Comparison of ENCODE assay signal across 14 cellular contexts in genomic region chr3:23831517-23832394, GRCh38. TPM values are rescaled to one million over a fixed set of nuclear protein-coding genes. Genes with fewer than 3 reads are reported as not detected.
DNase-seq lines count a peak whose midpoint lies in the region; ATAC-seq lines count a peak whose summit lies in the region.
"Had no signal": no experiment of that assay in that cellular context is flagged by ENCODE, and none has a peak within 500 bp of the region (broad histone marks: within the 10 kb centered on the region; RNA-seq: fewer than 3 reads in every experiment).

No MANE protein-coding gene starts in this region.

- CTCF ChIA-PET in T-cell (lab: Charles Lee), result no interaction called here

- POLR2A ChIA-PET in T-cell (lab: Charles Lee), result interaction anchor here (0.6 kb wide), 3 partner anchors 23 to 166 kb away, joined by 3 read pairs; no protein-coding TSS in a partner anchor

- peaks cover 47% of the 10 kb centered on the region for H3K4me1 Mint-ChIP-seq in activated T-cell treated with anti-CD3 and anti-CD28 coated beads, Interleukin-2, amount 50 U/mL, for 72 hours (ENCODE audit: low read depth)
- peaks cover 50% of the 10 kb centered on the region for H3K4me1 Mint-ChIP-seq in activated T-cell treated with anti-CD3 and anti-CD28 coated beads, Interleukin-2, amount 50 U/mL, for 4 hours (ENCODE audit: low read depth)
- H3K4me1 Mint-ChIP-seq in stimulated activated naive B cell treated with anti-CD40 and anti-IgM and Interleukin-4, amounts not matched to agents 10 μg/mL and 1 μg/mL and 100 μg/mL, for 72 hours, result peaks cover 36 to 71% of the 10 kb centered on the region in 2 donors
- H3K4me1 Mint-ChIP-seq in T-cell, result peaks cover 53 to 66% (median 63%) of the 10 kb centered on the region in 3 donors

- no peaks in the 10 kb centered on the region for H3K27me3 Mint-ChIP-seq in activated T-cell treated with anti-CD3 and anti-CD28 coated beads, Interleukin-2, amount 50 U/mL, for 72 hours (ENCODE audit: low read depth)
- no peaks in the 10 kb centered on the region for H3K27me3 Mint-ChIP-seq in activated T-cell treated with anti-CD3 and anti-CD28 coated beads, Interleukin-2, amount 50 U/mL, for 4 hours (ENCODE audit: low read depth)
- no peaks in the 10 kb centered on the region for H3K27me3 Mint-ChIP-seq in stimulated activated naive B cell treated with anti-CD40 and anti-IgM and Interleukin-4, amounts not matched to agents 10 μg/mL and 1 μg/mL and 100 μg/mL, for 72 hours
- no peaks in the 10 kb centered on the region for H3K27me3 Mint-ChIP-seq in T-cell

- peak overlapping the region; percentile 30 for H3K27ac Mint-ChIP-seq in activated T-cell treated with anti-CD3 and anti-CD28 coated beads, Interleukin-2, amount 50 U/mL, for 72 hours
- H3K27ac Mint-ChIP-seq in stimulated activated naive B cell treated with anti-CD40 and anti-IgM and Interleukin-4, amounts not matched to agents 10 μg/mL and 1 μg/mL and 100 μg/mL, for 72 hours, result peak overlapping the region; percentile 42
- H3K27ac Mint-ChIP-seq in T-cell, result no peak overlapping the region

- no peak overlapping the region for H3K4me3 Mint-ChIP-seq in activated T-cell treated with anti-CD3 and anti-CD28 coated beads, Interleukin-2, amount 50 U/mL, for 72 hours
- no peak overlapping the region for H3K4me3 Mint-ChIP-seq in activated T-cell treated with anti-CD3 and anti-CD28 coated beads, Interleukin-2, amount 50 U/mL, for 4 hours
- H3K4me3 Mint-ChIP-seq in stimulated activated naive B cell treated with anti-CD40 and anti-IgM and Interleukin-4, amounts not matched to agents 10 μg/mL and 1 μg/mL and 100 μg/mL, for 72 hours, result peak overlapping the region; percentile 22 to 25
- H3K4me3 Mint-ChIP-seq in T-cell, result no peak overlapping the region

- peaks cover 0 to 3% of the 10 kb centered on the region in 2 donors for H3K36me3 Mint-ChIP-seq in activated T-cell treated with anti-CD3 and anti-CD28 coated beads, Interleukin-2, amount 50 U/mL, for 72 hours (ENCODE audit: insufficient read depth in 2 of 2)
- H3K36me3 Mint-ChIP-seq in activated T-cell treated with anti-CD3 and anti-CD28 coated beads, Interleukin-2, amount 50 U/mL, for 4 hours (ENCODE audit: insufficient read depth), result peaks cover 3% of the 10 kb centered on the region
- H3K36me3 Mint-ChIP-seq in stimulated activated naive B cell treated with anti-CD40 and anti-IgM and Interleukin-4, amounts not matched to agents 10 μg/mL and 1 μg/mL and 100 μg/mL, for 72 hours, result peaks cover 1 to 8% of the 10 kb centered on the region in 2 donors
- H3K36me3 Mint-ChIP-seq in T-cell, result peaks cover 3% of the 10 kb centered on the region
- H3K36me3 Mint-ChIP-seq: activated naive CD4-positive, alpha-beta T cell treated with anti-CD3 and anti-CD28 coated beads, Interleukin-2, amount 50 U/mL, for 72 hours had no signal

- ATAC-seq in activated T-cell treated with anti-CD3 and anti-CD28 coated beads, Interleukin-2, amount 50 U/mL, for 72 hours (replicated peaks in 1 of 2), result no peak
- ATAC-seq in activated T-cell treated with anti-CD3 and anti-CD28 coated beads, Interleukin-2, amount 50 U/mL, for 4 hours, result no peak
- ATAC-seq in HG02759 (IDR thresholded peaks at IDR 0.05; ENCODE audit: unreplicated experiment) (peak; percentile 22), HG03469 (IDR thresholded peaks at IDR 0.05; ENCODE audit: unreplicated experiment) (peak; percentile 9), HG03108 (IDR thresholded peaks at IDR 0.05; ENCODE audit: unreplicated experiment) (no peak), T-cell (replicated peaks in 1 of 4) (no peak)
- peak in 1 of 2 donors; percentile 2 for ATAC-seq in stimulated activated naive B cell treated with anti-CD40 and anti-IgM and Interleukin-4, amounts not matched to agents 10 μg/mL and 1 μg/mL and 100 μg/mL, for 72 hours (replicated peaks)
- ATAC-seq: upper lobe of right lung had no signal

- H3K9me3 Mint-ChIP-seq in activated T-cell treated with anti-CD3 and anti-CD28 coated beads, Interleukin-2, amount 50 U/mL, for 72 hours, result no peaks in the 10 kb centered on the region
- H3K9me3 Mint-ChIP-seq in activated T-cell treated with anti-CD3 and anti-CD28 coated beads, Interleukin-2, amount 50 U/mL, for 4 hours, result no peaks in the 10 kb centered on the region
- H3K9me3 Mint-ChIP-seq in stimulated activated naive B cell treated with anti-CD40 and anti-IgM and Interleukin-4, amounts not matched to agents 10 μg/mL and 1 μg/mL and 100 μg/mL, for 72 hours, result no peaks in the 10 kb centered on the region
- no peaks in the 10 kb centered on the region for H3K9me3 Mint-ChIP-seq in T-cell
- H3K9me3 Mint-ChIP-seq: activated naive CD4-positive, alpha-beta T cell treated with anti-CD3 and anti-CD28 coated beads, Interleukin-2, amount 50 U/mL, for 72 hours had no signal

- no peak for DNase-seq in activated T-cell treated with anti-CD3 and anti-CD28 coated beads, Interleukin-2, amount 50 U/mL, for 72 hours
- no peak for DNase-seq in activated T-cell treated with anti-CD3 and anti-CD28 coated beads, Interleukin-2, amount 50 U/mL, for 4 hours
- DNase-seq in stimulated activated naive B cell treated with anti-CD40 and anti-IgM and Interleukin-4, amounts not matched to agents 10 μg/mL and 1 μg/mL and 100 μg/mL, for 72 hours, result no peak
- DNase-seq in activated CD4-positive, CD25-positive, alpha-beta regulatory T cell treated with anti-CD3 and anti-CD28 coated beads, Interleukin-2, amount 50 U/mL, for 72 hours, result no peak
- no peak for DNase-seq in T-cell
- DNase-seq: cerebellar nuclear complex, esophagus squamous epithelium, mesendoderm, occipital lobe, upper lobe of right lung had no signal

RNA-seq across cellular contexts. Expression of gene UBE2E1, which starts 26.0 kb away (rescaled TPM):
- 10 to 100 TPM; 76.2 to 78.4 TPM for total RNA-seq in activated T-cell treated with anti-CD3 and anti-CD28 coated beads, Interleukin-2, amount 50 U/mL, for 72 hours
- 10 to 100 TPM; 52.9 to 56.3 (median 54.1) TPM for total RNA-seq in activated T-cell treated with anti-CD3 and anti-CD28 coated beads, Interleukin-2, amount 50 U/mL, for 4 hours
- total RNA-seq in T-cell, result 10 to 100 TPM; 39.1 to 71.8 (median 51.6) TPM

Comparison
In these comparisons a context has a peak if more than half of its experiments do, and no peak if none do; other contexts are left out.
1. ATAC-seq: peak in HG02759 (single experiment) and HG03469 (single experiment); none in activated T-cell treated with anti-CD3 and anti-CD28 coated beads, Interleukin-2, amount 50 U/mL, for 72 hours (0 of 2), activated T-cell treated with anti-CD3 and anti-CD28 coated beads, Interleukin-2, amount 50 U/mL, for 4 hours (0 of 2), HG03108 (single experiment) and T-cell (0 of 4).
2. H3K27ac Mint-ChIP-seq: peak in activated T-cell treated with anti-CD3 and anti-CD28 coated beads, Interleukin-2, amount 50 U/mL, for 72 hours (single experiment) and stimulated activated naive B cell treated with anti-CD40 and anti-IgM and Interleukin-4, amounts not matched to agents 10 μg/mL and 1 μg/mL and 100 μg/mL, for 72 hours (single experiment); none in T-cell (0 of 2).
3. H3K4me3 Mint-ChIP-seq: peak in stimulated activated naive B cell treated with anti-CD40 and anti-IgM and Interleukin-4, amounts not matched to agents 10 μg/mL and 1 μg/mL and 100 μg/mL, for 72 hours (2 of 2); none in activated T-cell treated with anti-CD3 and anti-CD28 coated beads, Interleukin-2, amount 50 U/mL, for 72 hours (0 of 2), activated T-cell treated with anti-CD3 and anti-CD28 coated beads, Interleukin-2, amount 50 U/mL, for 4 hours (single experiment) and T-cell (0 of 3).